29 cellular contexts compared by ENCODE assay signal in genomic region chrX:153799326-153799725, GRCh38. TPM values are rescaled to one million over a fixed set of nuclear protein-coding genes. Genes with fewer than 3 reads are reported as not detected.
"Had no signal": no experiment of that assay in that cellular context is flagged by ENCODE, and none has a peak within 500 bp of the region (broad histone marks: within the 10 kb centered on the region; RNA-seq: fewer than 3 reads in every experiment).

No MANE protein-coding gene starts in this region.

- ATAC-seq: activated CD4-positive, alpha-beta T cell treated with anti-CD3 and anti-CD28 coated beads for 36 hours; activated CD8-positive, alpha-beta memory T cell treated with anti-CD3 and anti-CD28 coated beads, Interleukin-2, amount 10 ng/mL, durations not matched to agents 7 days and 5 days; activated CD8-positive, alpha-beta T cell treated with anti-CD3 and anti-CD28 coated beads, Interleukin-2, amount 10 ng/mL, durations not matched to agents 7 days and 5 days; activated naive CD4-positive, alpha-beta T cell treated with anti-CD3 and anti-CD28 coated beads, Interleukin-2, amount 50 U/mL, for 72 hours; activated T-cell treated with anti-CD3 and anti-CD28 coated beads, Interleukin-2, amount 50 U/mL, for 72 hours; esophagus mucosa; foreskin keratinocyte; gastrocnemius medialis had no signal

- DNase-seq: activated CD4-positive, alpha-beta memory T cell treated with anti-CD3 and anti-CD28 coated beads for 36 hours; activated CD4-positive, alpha-beta T cell treated with anti-CD3 and anti-CD28 coated beads for 36 hours; activated CD4-positive, alpha-beta T cell treated with anti-CD3 and anti-CD28 coated beads, Interleukin-2, amount 10 ng/mL, durations not matched to agents 24 days and 14 days; activated CD4-positive, CD25-positive, alpha-beta regulatory T cell; activated CD4-positive, CD25-positive, alpha-beta regulatory T cell treated with anti-CD3 and anti-CD28 coated beads, Interleukin-2, amount 50 U/mL, for 72 hours; activated CD8-positive, alpha-beta memory T cell treated with anti-CD3 and anti-CD28 coated beads, Interleukin-2, amount 10 ng/mL, durations not matched to agents 7 days and 5 days; activated CD8-positive, alpha-beta memory T cell treated with anti-CD3 and anti-CD28 coated beads, Interleukin-2, amount 50 U/mL, for 4 hours; activated CD8-positive, alpha-beta T cell treated with anti-CD3 and anti-CD28 coated beads, Interleukin-2, amount 10 ng/mL, durations not matched to agents 7 days and 5 days; activated gamma-delta T cell; activated naive CD4-positive, alpha-beta T cell; activated naive CD4-positive, alpha-beta T cell treated with anti-CD3 and anti-CD28 coated beads, Interleukin-2, amount 10 ng/mL, durations not matched to agents 7 days and 5 days; activated naive CD8-positive, alpha-beta T cell treated with anti-CD3 and anti-CD28 coated beads, Interleukin-2, amount 10 ng/mL, durations not matched to agents 7 days and 5 days; activated T-cell treated with anti-CD3 and anti-CD28 coated beads, Interleukin-2, amount 50 U/mL, for 24 hours; activated T-cell treated with anti-CD3 and anti-CD28 coated beads, Interleukin-2, amount 50 U/mL, for 72 hours; brain microvascular endothelial cell; dorsolateral prefrontal cortex; effector memory CD4-positive, alpha-beta T cell; endodermal cell; foreskin keratinocyte; gastrocnemius medialis; glutamatergic neuron; T-helper 2 cell had no signal

- H3K9me3 ChIP-seq: ascending aorta, gastrocnemius medialis had no signal

- H3K4me1 ChIP-seq: foreskin keratinocyte, gastrocnemius medialis had no signal

- H3K27ac ChIP-seq: brain microvascular endothelial cell, foreskin keratinocyte had no signal

- FAIRE-seq: bronchial epithelial cell had no signal

- H3K4me3 ChIP-seq: ascending aorta, coronary artery, dorsolateral prefrontal cortex, gastrocnemius medialis had no signal

- H3K27me3 ChIP-seq: ascending aorta, brain microvascular endothelial cell, foreskin keratinocyte, gastrocnemius medialis had no signal

RNA-seq across cellular contexts. Expression of gene SRPK3, which starts 18.5 kb away (rescaled TPM):
- total RNA-seq: activated CD4-positive, alpha-beta memory T cell treated with anti-CD3 and anti-CD28 coated beads for 36 hours; activated CD4-positive, alpha-beta T cell treated with anti-CD3 and anti-CD28 coated beads for 36 hours; activated CD4-positive, alpha-beta T cell treated with anti-CD3 and anti-CD28 coated beads, Interleukin-2, amount 10 ng/mL, durations not matched to agents 24 days and 14 days; activated CD8-positive, alpha-beta memory T cell treated with anti-CD3 and anti-CD28 coated beads for 36 hours; activated CD8-positive, alpha-beta memory T cell treated with anti-CD3 and anti-CD28 coated beads, Interleukin-2, amount 10 ng/mL, durations not matched to agents 7 days and 5 days; activated CD8-positive, alpha-beta T cell treated with anti-CD3 and anti-CD28 coated beads, Interleukin-2, amount 10 ng/mL, durations not matched to agents 7 days and 5 days; activated naive CD4-positive, alpha-beta T cell treated with anti-CD3 and anti-CD28 coated beads, Interleukin-2, amount 50 U/mL, for 72 hours; activated naive CD8-positive, alpha-beta T cell treated with anti-CD3 and anti-CD28 coated beads, Interleukin-2, amount 10 ng/mL, durations not matched to agents 7 days and 5 days; activated T-cell treated with anti-CD3 and anti-CD28 coated beads, Interleukin-2, amount 50 U/mL, for 72 hours; endodermal cell; T-helper 1 cell treated with Interleukin-12 subunit alpha and Interleukin-12 subunit beta and Interleukin-4 antibody, amounts not matched to agents 30 ng/mL and 1 ng/mL, for 36 hours had no signal
